ENCODE assay signal across 8 cellular contexts in the genomic region with DNA sequence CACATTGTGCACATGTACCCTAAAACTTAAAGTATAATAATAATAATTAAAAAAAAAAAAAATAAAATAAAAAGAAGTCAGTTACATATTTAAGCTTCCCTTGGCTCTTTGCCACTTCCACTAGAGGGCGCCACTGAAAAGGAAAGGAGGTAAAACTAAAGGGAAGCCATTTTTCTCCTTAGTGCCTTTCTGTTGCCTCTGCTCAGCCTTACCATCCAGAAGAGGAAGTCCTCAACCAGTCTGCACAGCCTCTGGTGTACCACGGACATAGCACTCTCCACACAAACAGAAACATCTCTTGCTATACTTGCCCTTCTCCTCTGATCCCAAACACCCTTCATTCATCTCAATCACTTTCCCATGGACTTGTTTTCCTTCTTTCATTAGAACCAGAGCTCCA.
DNase-seq lines count a peak whose midpoint lies in the region; ATAC-seq and TF ChIP-seq lines count a peak whose summit lies in the region.

No MANE protein-coding gene starts in this region.

- H3K4me1 Mint-ChIP-seq in activated naive CD8-positive, alpha-beta T cell treated with anti-CD3 and anti-CD28 coated beads, Interleukin-2, amount 50 U/mL, for 24 hours, result peaks cover 19% of the 10 kb centered on the region

- peak; percentile 61 for DNase-seq in GM06990 (ENCODE audit: extremely low read depth, insufficient read length)
- DNase-seq in T follicular helper cell (ENCODE audit: low read depth), result peak; percentile 57
- peak; percentile 78 for DNase-seq in activated naive CD8-positive, alpha-beta T cell treated with anti-CD3 and anti-CD28 coated beads, Interleukin-2, amount 50 U/mL, for 24 hours
- DNase-seq in iPS DF 4.7 (ENCODE audit: extremely low read depth, low spot score), result peak; percentile 49
- peak; percentile 72 to 81 for DNase-seq in stimulated activated CD4-positive, alpha-beta T cell treated with anti-CD3 and anti-CD28 coated beads, Interleukin-2, amount 100 ng/mL, for 24 hours
- DNase-seq in middle frontal gyrus (ENCODE audit: extremely low spot score, low spot score), result no peak

- peaks cover 4% of the 10 kb centered on the region for H3K9me3 Mint-ChIP-seq in activated naive CD8-positive, alpha-beta T cell treated with anti-CD3 and anti-CD28 coated beads, Interleukin-2, amount 50 U/mL, for 24 hours

- ATAC-seq in HG03280 (IDR thresholded peaks at IDR 0.05; ENCODE audit: unreplicated experiment) (peak; percentile 44), GM19035 (IDR thresholded peaks at IDR 0.05; ENCODE audit: unreplicated experiment) (no peak)
- peak; percentile 36 for ATAC-seq in activated naive CD8-positive, alpha-beta T cell treated with anti-CD3 and anti-CD28 coated beads, Interleukin-2, amount 50 U/mL, for 24 hours

- no peaks in the 10 kb centered on the region for H3K36me3 ChIP-seq in GM06990 (ENCODE audit: control insufficient read depth, insufficient read depth, low read length)

- H3K27me3 Mint-ChIP-seq in activated naive CD8-positive, alpha-beta T cell treated with anti-CD3 and anti-CD28 coated beads, Interleukin-2, amount 50 U/mL, for 24 hours, result peaks cover 1% of the 10 kb centered on the region

- peak overlapping the region; percentile 57 for H3K27ac Mint-ChIP-seq in activated naive CD8-positive, alpha-beta T cell treated with anti-CD3 and anti-CD28 coated beads, Interleukin-2, amount 50 U/mL, for 24 hours

- H3K4me3 ChIP-seq in GM06990 (replicated peaks; ENCODE audit: low read depth, low read length), result no peak overlapping the region

- no peaks in the 10 kb centered on the region for H3K27me3 ChIP-seq in GM06990 (replicated peaks; ENCODE audit: control insufficient read depth, insufficient read depth, low read length)

- no peaks in the 10 kb centered on the region for H3K36me3 Mint-ChIP-seq in activated naive CD8-positive, alpha-beta T cell treated with anti-CD3 and anti-CD28 coated beads, Interleukin-2, amount 50 U/mL, for 24 hours (ENCODE audit: low read depth)

- TF ChIP-seq CTCF in GM06990 (IDR thresholded peaks at IDR 0.05; ENCODE audit: insufficient read depth, low read length, poor library complexity, severe bottlenecking), result peak; percentile 61

- no peak overlapping the region for H3K4me3 Mint-ChIP-seq in activated naive CD8-positive, alpha-beta T cell treated with anti-CD3 and anti-CD28 coated beads, Interleukin-2, amount 50 U/mL, for 24 hours
